In genomic region chr11:97460091-97460490, GRCh38 we compare ENCODE assay signal across 32 cellular contexts.
"Had no signal": no experiment of that assay in that cellular context is flagged by ENCODE, and none has a peak within 500 bp of the region (broad histone marks: within the 10 kb centered on the region; RNA-seq: fewer than 3 reads in every experiment).

No MANE protein-coding gene starts in this region.

- H3K36me3 ChIP-seq: MG63, SJCRH30, WERI-Rb-1 had no signal

- H3K9me3 ChIP-seq: MG63, SJCRH30 had no signal

- H3K27ac ChIP-seq: SJCRH30, WERI-Rb-1 had no signal

- ATAC-seq: activated CD8-positive, alpha-beta T cell treated with anti-CD3 and anti-CD28 coated beads for 36 hours; activated T-cell treated with anti-CD3 and anti-CD28 coated beads, Interleukin-2, amount 50 U/mL, for 72 hours; activated T-helper 17 cell treated with anti-CD3 and anti-CD28 coated beads, Interleukin-2, amount 50 U/mL, for 72 hours; Panc1 had no signal

- H3K27me3 ChIP-seq: MG63, SJCRH30 had no signal

- H3K4me1 ChIP-seq: SJCRH30 had no signal

- H3K4me3 ChIP-seq: MG63, SJCRH30 had no signal

- DNase-seq: activated CD4-positive, alpha-beta T cell treated with anti-CD3 and anti-CD28 coated beads for 1 hour; activated CD4-positive, alpha-beta T cell treated with anti-CD3 and anti-CD28 coated beads for 48 hours; activated CD4-positive, alpha-beta T cell treated with anti-CD3 and anti-CD28 coated beads, Interleukin-2, amount 50 U/mL, for 4 hours; activated CD4-positive, CD25-positive, alpha-beta regulatory T cell; activated CD8-positive, alpha-beta T cell treated with anti-CD3 and anti-CD28 coated beads for 36 hours; activated effector memory CD4-positive, alpha-beta T cell treated with anti-CD3 and anti-CD28 coated beads, Interleukin-2, amount 50 U/mL, for 16 hours; activated naive CD4-positive, alpha-beta T cell; activated naive CD8-positive, alpha-beta T cell treated with anti-CD3 and anti-CD28 coated beads, Interleukin-2, amount 10 ng/mL, durations not matched to agents 7 days and 5 days; activated T-cell treated with anti-CD3 and anti-CD28 coated beads, Interleukin-2, amount 50 U/mL, for 1 hour; activated T-cell treated with anti-CD3 and anti-CD28 coated beads, Interleukin-2, amount 50 U/mL, for 72 hours; caudate nucleus; cerebellar nuclear complex; Kasumi-1; KG1; MG63; NCI-H1048; NCI-H1105 treated with DMSO at 0.1 percent for 48 hours; NCI-H1436 treated with DMSO at 0.1 percent for 48 hours; NCI-H1694 treated with DMSO at 0.1 percent for 48 hours; NCI-H2029; NCI-H510A; NCI-H526; NCI-H748 treated with DMSO at 0.1 percent for 48 hours; SHP77; SJCRH30; SW 1271; T-helper 1 cell; T-helper 2 cell; T-helper 9 cell; WERI-Rb-1 had no signal
